In genomic region chr4:104494822-104495559, GRCh38 we compare ENCODE assay signal across 7 cellular contexts. TPM values are rescaled to one million over a fixed set of nuclear protein-coding genes. Genes with fewer than 3 reads are reported as not detected.
A peak's percentile ranks its signal among the peaks of the same experiment; 100 is the strongest.
DNase-seq lines count a peak whose midpoint lies in the region; ATAC-seq and TF ChIP-seq lines count a peak whose summit lies in the region.

TSS of gene CXXC4 (minus strand) at chr4:104494894. CDS start at chr4:104491802, 3,092 bp downstream.

- intact Hi-C loops in activated T-helper 2 cell treated with anti-CD3 and anti-CD28 coated beads, Interferon-gamma antibody, Interleukin-2, Interleukin-4, amounts not matched to agents 10 μg/mL and 5 μg/mL and 100 μg/mL, durations not matched to agents 14 hours and 24 hours and 36 hours (cut with micrococcal nuclease), result no loop called here

- peaks cover 27% of the 10 kb centered on the region for H3K4me1 ChIP-seq in neuron (ENCODE audit: insufficient read depth, low read length)

- TF ChIP-seq POLR2A in GM18505 (IDR thresholded peaks at IDR 0.05; ENCODE audit: borderline replicate concordance, extremely low read depth, insufficient read depth, insufficient read length), result peak; percentile 68

- peak within 1 kb of the TSS; percentile 45 for H3K4me3 Mint-ChIP-seq in activated T-helper 2 cell treated with anti-CD3 and anti-CD28 coated beads, Interferon-gamma antibody, Interleukin-2, Interleukin-4, amounts not matched to agents 10 μg/mL and 5 μg/mL and 100 μg/mL, durations not matched to agents 14 hours and 24 hours and 36 hours (ENCODE audit: low read depth)
- H3K4me3 Mint-ChIP-seq in glutamatergic neuron (ENCODE audit: unreplicated experiment), result peak within 1 kb of the TSS; percentile 99

- no peak within 1 kb of the TSS for H3K27ac Mint-ChIP-seq in activated T-helper 2 cell treated with anti-CD3 and anti-CD28 coated beads, Interferon-gamma antibody, Interleukin-2, Interleukin-4, amounts not matched to agents 10 μg/mL and 5 μg/mL and 100 μg/mL, durations not matched to agents 14 hours and 24 hours and 36 hours
- H3K27ac Mint-ChIP-seq in glutamatergic neuron (ENCODE audit: unreplicated experiment), result peak within 1 kb of the TSS; percentile 98

- peaks cover 23% of the 10 kb centered on the region for H3K4me1 Mint-ChIP-seq in activated T-helper 2 cell treated with anti-CD3 and anti-CD28 coated beads, Interferon-gamma antibody, Interleukin-2, Interleukin-4, amounts not matched to agents 10 μg/mL and 5 μg/mL and 100 μg/mL, durations not matched to agents 14 hours and 24 hours and 36 hours (ENCODE audit: low read depth)
- peaks cover 18% of the 10 kb centered on the region for H3K4me1 Mint-ChIP-seq in glutamatergic neuron (ENCODE audit: low read depth, unreplicated experiment)

- H3K27me3 ChIP-seq in neuron (ENCODE audit: insufficient read depth, low read length), result no peaks in the 10 kb centered on the region

- H3K4me3 ChIP-seq in neuron (ENCODE audit: low read length), result peak within 1 kb of the TSS; percentile 65

- ATAC-seq in GM18505 (IDR thresholded peaks at IDR 0.05; ENCODE audit: unreplicated experiment) (peak; percentile 27), HG02885 (IDR thresholded peaks at IDR 0.05; ENCODE audit: poor library complexity, unreplicated experiment) (peak; percentile 26)

- peak within 1 kb of the TSS; percentile 11 for H2AFZ ChIP-seq in neuron (ENCODE audit: low read depth, low read length)

- no peak for TF ChIP-seq CTCF in glutamatergic neuron (IDR thresholded peaks at IDR 0.05; ENCODE audit: partially characterized antibody, unreplicated experiment)

- H3K36me3 ChIP-seq in neuron (ENCODE audit: insufficient read depth, low read length), result no peaks in the 10 kb centered on the region

- H3K9me3 Mint-ChIP-seq in activated T-helper 2 cell treated with anti-CD3 and anti-CD28 coated beads, Interferon-gamma antibody, Interleukin-2, Interleukin-4, amounts not matched to agents 10 μg/mL and 5 μg/mL and 100 μg/mL, durations not matched to agents 14 hours and 24 hours and 36 hours, result no peaks in the 10 kb centered on the region
- H3K9me3 Mint-ChIP-seq in glutamatergic neuron (ENCODE audit: unreplicated experiment), result peaks cover 16% of the 10 kb centered on the region

- H3K27me3 Mint-ChIP-seq in activated T-helper 2 cell treated with anti-CD3 and anti-CD28 coated beads, Interferon-gamma antibody, Interleukin-2, Interleukin-4, amounts not matched to agents 10 μg/mL and 5 μg/mL and 100 μg/mL, durations not matched to agents 14 hours and 24 hours and 36 hours (ENCODE audit: low read depth), result peaks cover 61% of the 10 kb centered on the region
- peaks cover 17% of the 10 kb centered on the region for H3K27me3 Mint-ChIP-seq in glutamatergic neuron (ENCODE audit: unreplicated experiment)

- no peaks in the 10 kb centered on the region for H3K36me3 Mint-ChIP-seq in activated T-helper 2 cell treated with anti-CD3 and anti-CD28 coated beads, Interferon-gamma antibody, Interleukin-2, Interleukin-4, amounts not matched to agents 10 μg/mL and 5 μg/mL and 100 μg/mL, durations not matched to agents 14 hours and 24 hours and 36 hours (ENCODE audit: low read depth)
- H3K36me3 Mint-ChIP-seq in glutamatergic neuron (ENCODE audit: unreplicated experiment), result no peaks in the 10 kb centered on the region

- DNase-seq in NCI-H446 treated with DMSO at 0.1 percent for 48 hours (lab: John Stamatoyannopoulos, UW), result peak; percentile 80
- no peak for DNase-seq in activated T-helper 2 cell treated with anti-CD3 and anti-CD28 coated beads, Interferon-gamma antibody, Interleukin-2, Interleukin-4, amounts not matched to agents 10 μg/mL and 5 μg/mL and 100 μg/mL, durations not matched to agents 14 hours and 24 hours and 36 hours (ENCODE audit: low spot score)
- DNase-seq in glutamatergic neuron, result peak; percentile 84
- DNase-seq in stimulated activated CD4-positive, alpha-beta T cell treated with anti-CD3 and anti-CD28 coated beads, Interleukin-4, amount 100 ng/mL, for 4 hours, result no peak

- no peaks in the 10 kb centered on the region for H3K9me3 ChIP-seq in neuron (ENCODE audit: low read length)

RNA-seq across cellular contexts. Expression of gene CXXC4, which starts in this region (rescaled TPM):
- total RNA-seq in activated T-helper 2 cell treated with anti-CD3 and anti-CD28 coated beads, Interferon-gamma antibody, Interleukin-2, Interleukin-4, amounts not matched to agents 10 μg/mL and 5 μg/mL and 100 μg/mL, durations not matched to agents 14 hours and 24 hours and 36 hours, result not detected in 2 replicates
- 21.8 TPM for total RNA-seq in glutamatergic neuron (ENCODE audit: unreplicated experiment)

Comparison
In these comparisons a context has a peak if more than half of its experiments do, and no peak if none do; other contexts are left out.
1. RNA of gene CXXC4 (total RNA-seq): 21.8 TPM in glutamatergic neuron (single experiment); not detected in activated T-helper 2 cell treated with anti-CD3 and anti-CD28 coated beads, Interferon-gamma antibody, Interleukin-2, Interleukin-4, amounts not matched to agents 10 μg/mL and 5 μg/mL and 100 μg/mL, durations not matched to agents 14 hours and 24 hours and 36 hours; every median in the first group is over 10 times any median in the second.
2. DNase-seq: peak in NCI-H446 treated with DMSO at 0.1 percent for 48 hours (single experiment) and glutamatergic neuron (single experiment); none in activated T-helper 2 cell treated with anti-CD3 and anti-CD28 coated beads, Interferon-gamma antibody, Interleukin-2, Interleukin-4, amounts not matched to agents 10 μg/mL and 5 μg/mL and 100 μg/mL, durations not matched to agents 14 hours and 24 hours and 36 hours (single experiment) and stimulated activated CD4-positive, alpha-beta T cell treated with anti-CD3 and anti-CD28 coated beads, Interleukin-4, amount 100 ng/mL, for 4 hours (0 of 2).